Comparison of ENCODE assay signal across 13 cellular contexts in the genomic region with DNA sequence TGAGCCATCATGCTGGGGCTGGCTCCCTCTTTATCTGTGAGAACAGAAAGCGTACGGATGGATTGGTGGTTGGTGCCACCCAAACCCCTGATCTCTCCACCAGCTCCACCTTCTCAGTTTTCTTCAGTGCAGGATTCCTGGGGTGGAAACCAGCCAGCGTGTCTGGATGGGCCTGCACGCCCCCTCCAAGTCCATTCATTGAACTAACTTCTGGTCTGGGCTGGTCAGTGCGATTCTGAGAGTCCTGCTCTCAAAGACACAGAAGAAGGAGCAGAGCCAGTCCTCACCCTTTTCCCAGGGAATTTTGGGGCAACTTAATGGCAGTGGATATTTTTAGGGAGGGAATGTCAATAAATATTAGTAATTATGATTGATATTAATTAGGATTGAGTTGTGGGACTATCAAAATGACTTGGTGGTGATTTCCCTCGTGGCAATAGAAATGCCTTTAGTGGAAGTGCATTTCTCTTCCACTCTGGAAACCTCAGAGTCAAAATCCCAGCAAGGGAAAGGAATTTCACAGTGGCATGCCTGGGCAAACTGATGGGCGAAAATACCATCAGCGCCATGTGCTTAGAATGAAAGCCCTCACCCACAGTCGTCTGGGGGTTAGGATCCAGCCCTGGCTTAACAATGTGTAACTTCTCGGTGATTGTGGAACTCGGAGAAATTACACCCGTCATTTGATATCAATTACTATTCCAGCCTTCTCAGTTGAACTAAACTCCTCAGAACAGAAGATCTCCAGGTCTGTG.
"Had no signal": no experiment of that assay in that cellular context is flagged by ENCODE, and none has a peak within 500 bp of the region (broad histone marks: within the 10 kb centered on the region; RNA-seq: fewer than 3 reads in every experiment).

No MANE protein-coding gene starts in this region.

- H3K4me3 ChIP-seq: esophagus muscularis mucosa, gastrocnemius medialis, heart right ventricle, sigmoid colon had no signal

- H3K4me1 Mint-ChIP-seq: naive B cell had no signal

- H3K27me3 ChIP-seq: esophagus muscularis mucosa, gastrocnemius medialis, heart right ventricle, sigmoid colon had no signal

- H3K4me1 ChIP-seq: sigmoid colon had no signal

- H3K27ac Mint-ChIP-seq: dendritic cell treated with granulocyte-macrophage colony-stimulating factor and Interleukin-4, amounts not matched to agents 40 ng/mL and 50 ng/mL, for 4 days; effector memory CD8-positive, alpha-beta T cell; naive B cell had no signal

- FAIRE-seq: islet of Langerhans, small intestine had no signal

- DNase-seq: effector memory CD8-positive, alpha-beta T cell; naive B cell; stimulated activated CD4-positive, alpha-beta T cell treated with anti-CD3 and anti-CD28 coated beads, Interleukin-12 subunit alpha, Interleukin-12 subunit beta, amount 100 ng/mL, for 4 hours; stimulated activated naive CD4-positive, alpha-beta T cell treated with Interleukin-2 at 50 U/mL for 16 hours had no signal

- H3K4me3 Mint-ChIP-seq: dendritic cell treated with granulocyte-macrophage colony-stimulating factor and Interleukin-4, amounts not matched to agents 40 ng/mL and 50 ng/mL, for 4 days; effector memory CD8-positive, alpha-beta T cell; mesothelial cell of epicardium; naive B cell had no signal

- ATAC-seq: effector memory CD8-positive, alpha-beta T cell had no signal

- H3K9me3 Mint-ChIP-seq: effector memory CD8-positive, alpha-beta T cell had no signal

- H3K9me3 ChIP-seq: esophagus muscularis mucosa, gastrocnemius medialis, sigmoid colon had no signal

- H3K27ac ChIP-seq: epithelial cell of prostate, esophagus muscularis mucosa, heart right ventricle, sigmoid colon had no signal

- H3K36me3 ChIP-seq: esophagus muscularis mucosa, gastrocnemius medialis, heart right ventricle, sigmoid colon had no signal
